ENCODE assay signal across 8 cellular contexts in genomic region chr12:96908170-96908675, GRCh38. TPM values are rescaled to one million over a fixed set of nuclear protein-coding genes. Genes with fewer than 3 reads are reported as not detected.
DNase-seq lines count a peak whose midpoint lies in the region; ATAC-seq and TF ChIP-seq lines count a peak whose summit lies in the region.

No MANE protein-coding gene starts in this region.

- H3K4me1 ChIP-seq in hepatocyte (ENCODE audit: insufficient read depth), result no peaks in the 10 kb centered on the region

- H3K4me1 Mint-ChIP-seq in activated CD8-positive, alpha-beta T cell treated with anti-CD3 and anti-CD28 coated beads for 36 hours (ENCODE audit: low read depth), result peaks cover 44% of the 10 kb centered on the region

- POLR2A ChIA-PET in activated CD8-positive, alpha-beta T cell treated with anti-CD3 and anti-CD28 coated beads for 36 hours (lab: Charles Lee), result interaction anchor here (0.6 kb wide), 2 partner anchors 9 to 356 kb away, joined by 3 read pairs; no protein-coding TSS in a partner anchor

- H3K4me3 Mint-ChIP-seq in activated CD8-positive, alpha-beta T cell treated with anti-CD3 and anti-CD28 coated beads for 36 hours, result peak overlapping the region; percentile 97

- CTCF ChIA-PET in activated CD8-positive, alpha-beta T cell treated with anti-CD3 and anti-CD28 coated beads for 36 hours (lab: Charles Lee), result no interaction called here

- peak overlapping the region; percentile 89 for H3K27ac ChIP-seq in hepatocyte

- peaks cover 41% of the 10 kb centered on the region for H3K79me2 ChIP-seq in hepatocyte

- peak overlapping the region; percentile 91 for H3K4me2 ChIP-seq in hepatocyte

- H3K9me3 ChIP-seq in hepatocyte (ENCODE audit: low read depth), result no peaks in the 10 kb centered on the region

- ATAC-seq in GM18502 (IDR thresholded peaks at IDR 0.05; ENCODE audit: poor library complexity, unreplicated experiment) (peak; percentile 39), HG03095 (IDR thresholded peaks at IDR 0.05; ENCODE audit: unreplicated experiment) (peak; percentile 33)
- ATAC-seq in activated CD8-positive, alpha-beta T cell treated with anti-CD3 and anti-CD28 coated beads for 36 hours, result peak; percentile 41

- H3K27me3 Mint-ChIP-seq in activated CD8-positive, alpha-beta T cell treated with anti-CD3 and anti-CD28 coated beads for 36 hours, result no peaks in the 10 kb centered on the region

- H3K4me3 ChIP-seq in hepatocyte, result peak overlapping the region; percentile 92

- H3K9me3 Mint-ChIP-seq in activated CD8-positive, alpha-beta T cell treated with anti-CD3 and anti-CD28 coated beads for 36 hours, result no peaks in the 10 kb centered on the region

- H4K20me1 ChIP-seq in hepatocyte (ENCODE audit: insufficient read depth, poor library complexity, severe bottlenecking), result no peaks in the 10 kb centered on the region

- 56% methylated on average over 8 of the region's 8 CpGs for WGBS in hepatocyte (ENCODE audit: low lambda C conversion rate, missing lambda C conversion rate)

- peak; percentile 48 for DNase-seq in activated CD8-positive, alpha-beta T cell treated with anti-CD3 and anti-CD28 coated beads for 36 hours
- DNase-seq in hepatocyte (ENCODE audit: low spot score), result no peak
- peak; percentile 24 for DNase-seq in stimulated activated CD4-positive, alpha-beta T cell treated with anti-CD3 and anti-CD28 coated beads, Interleukin-4, amount 100 ng/mL, for 1 hour
- no peak for DNase-seq in pons (ENCODE audit: low spot score)
- no peak for DNase-seq in islet precursor cell
- DNase-seq in iPS-NIHi7 (ENCODE audit: extremely low spot score), result no peak

- intact Hi-C loops in activated CD8-positive, alpha-beta T cell treated with anti-CD3 and anti-CD28 coated beads for 36 hours (cut with micrococcal nuclease), result no loop called here

- H3K36me3 Mint-ChIP-seq in activated CD8-positive, alpha-beta T cell treated with anti-CD3 and anti-CD28 coated beads for 36 hours (ENCODE audit: low read depth), result peaks cover 35% of the 10 kb centered on the region

- peak overlapping the region; percentile 99 for H2AFZ ChIP-seq in hepatocyte

- H3K27me3 ChIP-seq in hepatocyte, result no peaks in the 10 kb centered on the region

- TF ChIP-seq CTCF in activated CD8-positive, alpha-beta T cell treated with anti-CD3 and anti-CD28 coated beads for 36 hours (IDR thresholded peaks at IDR 0.05), result no peak
- TF ChIP-seq CTCF in hepatocyte (IDR thresholded peaks at IDR 0.05; ENCODE audit: poor library complexity), result no peak

- H3K27ac Mint-ChIP-seq in activated CD8-positive, alpha-beta T cell treated with anti-CD3 and anti-CD28 coated beads for 36 hours, result peak overlapping the region; percentile 96

- H3K9me2 ChIP-seq in hepatocyte (replicated peaks; ENCODE audit: insufficient read depth), result no peaks in the 10 kb centered on the region

- no peaks in the 10 kb centered on the region for H3K36me3 ChIP-seq in hepatocyte (replicated peaks; ENCODE audit: insufficient read depth, low read depth)

RNA-seq across cellular contexts. Expression of gene NEDD1, which starts 1.2 kb away (rescaled TPM):
- total RNA-seq in activated CD8-positive, alpha-beta T cell treated with anti-CD3 and anti-CD28 coated beads for 36 hours, result 10 to 100 TPM; 49.5 to 54.1 TPM
- 25.7 and 34.7 TPM in 2 replicates for total RNA-seq in hepatocyte
- polyA plus RNA-seq in hepatocyte, result 15.9 and 17.6 TPM in 2 replicates

Comparison
In these comparisons a context has a peak if more than half of its experiments do, and no peak if none do; other contexts are left out.
1. DNase-seq: peak in activated CD8-positive, alpha-beta T cell treated with anti-CD3 and anti-CD28 coated beads for 36 hours (single experiment) and stimulated activated CD4-positive, alpha-beta T cell treated with anti-CD3 and anti-CD28 coated beads, Interleukin-4, amount 100 ng/mL, for 1 hour (single experiment); none in hepatocyte (single experiment), pons (single experiment), islet precursor cell (single experiment) and iPS-NIHi7 (single experiment).
2. Peak in every context shown above with its lines, with median percentiles within 50 percentile points of each other: ATAC-seq.